ENCODE assay signal across 11 cellular contexts in genomic region chr6:42313941-42314570, GRCh38.
DNase-seq lines count a peak whose midpoint lies in the region; ATAC-seq and TF ChIP-seq lines count a peak whose summit lies in the region.
"Had no signal": no experiment of that assay in that cellular context is flagged by ENCODE, and none has a peak within 500 bp of the region (broad histone marks: within the 10 kb centered on the region; RNA-seq: fewer than 3 reads in every experiment).

No MANE protein-coding gene starts in this region.

- H3K27me3 ChIP-seq in heart left ventricle, result no peaks in the 10 kb centered on the region
- no peaks in the 10 kb centered on the region for H3K27me3 ChIP-seq in SJCRH30
- H3K27me3 ChIP-seq in upper lobe of right lung, result no peaks in the 10 kb centered on the region
- H3K27me3 ChIP-seq: BLaER1, pancreas had no signal

- peak overlapping the region in 1 of 6 donors; percentile 47 for H3K27ac Mint-ChIP-seq in immature natural killer cell

- ATAC-seq in heart left ventricle (no peak), upper lobe of right lung (no peak), GM18519 (IDR thresholded peaks at IDR 0.05; ENCODE audit: low FRiP score, unreplicated experiment) (no peak)
- ATAC-seq: pancreas had no signal

- no peak for TF ChIP-seq POLR2A in heart left ventricle (IDR thresholded peaks at IDR 0.05)

- DNase-seq in heart left ventricle (peak in 1 of 5 donors; percentile 39), cardiac septum (ENCODE audit: low spot score) (no peak), SJCRH30 (peak; percentile 70 to 81), hepatic stellate cell (ENCODE audit: low spot score) (peak; percentile 35), upper lobe of right lung (no peak), immature natural killer cell (no peak)
- no peak for DNase-seq in stimulated activated CD4-positive, alpha-beta T cell treated with anti-CD3 and anti-CD28 coated beads, Interleukin-12 subunit alpha, Interleukin-12 subunit beta, amount 100 ng/mL, for 4 hours
- DNase-seq: NCI-H446, pancreas had no signal

- H3K4me1 ChIP-seq in heart left ventricle (peaks cover 0 to 49% (median 4%) of the 10 kb centered on the region in 12 donors), SJCRH30 (peaks cover 27% of the 10 kb centered on the region), upper lobe of right lung (peaks cover 10% of the 10 kb centered on the region)
- H3K4me1 ChIP-seq: pancreas had no signal

- intact Hi-C loops in heart left ventricle (cut with DNase I), result loop anchor here in 1 of 10 donors (5.0 kb wide), 1 partner anchor 37 kb away; no protein-coding TSS in a partner anchor
- intact Hi-C loops in cardiac septum (cut with DNase I), result no loop called here
- intact Hi-C loops in upper lobe of right lung (cut with DNase I), result no loop called here

- H3K36me3 Mint-ChIP-seq in immature natural killer cell, result peaks cover 4 to 16% (median 4%) of the 10 kb centered on the region in 3 donors

- no peaks in the 10 kb centered on the region for H3K9me3 Mint-ChIP-seq in immature natural killer cell

- TF ChIP-seq CTCF in heart left ventricle (IDR thresholded peaks at IDR 0.05) (no peak), upper lobe of right lung (IDR thresholded peaks at IDR 0.05) (no peak)

- H3K36me3 ChIP-seq in heart left ventricle (no peaks in the 10 kb centered on the region), SJCRH30 (no peaks in the 10 kb centered on the region), upper lobe of right lung (no peaks in the 10 kb centered on the region)
- H3K36me3 ChIP-seq: pancreas had no signal

- H3K4me3 ChIP-seq in heart left ventricle (no peak overlapping the region), SJCRH30 (no peak overlapping the region), upper lobe of right lung (no peak overlapping the region)
- H3K4me3 ChIP-seq: BLaER1, pancreas had no signal

- 69 to 72% (median 70%) methylated on average over 9 of the region's 9 CpGs for WGBS in heart left ventricle, 4 donors

- peaks cover 21 to 67% of the 10 kb centered on the region in 2 donors for H3K4me1 Mint-ChIP-seq in immature natural killer cell

- no peak overlapping the region for H3K4me3 Mint-ChIP-seq in immature natural killer cell

- H3K27ac ChIP-seq in heart left ventricle (peak overlapping the region in 7 of 12 donors; percentile 14 to 53 (median 37)), SJCRH30 (no peak overlapping the region), upper lobe of right lung (peak overlapping the region; percentile 36)
- H3K27ac ChIP-seq: BLaER1, pancreas had no signal

- H3K9me3 ChIP-seq in heart left ventricle (no peaks in the 10 kb centered on the region), SJCRH30 (replicated peaks) (no peaks in the 10 kb centered on the region), upper lobe of right lung (no peaks in the 10 kb centered on the region)
- H3K9me3 ChIP-seq: BLaER1, pancreas had no signal

- H3K27me3 Mint-ChIP-seq in immature natural killer cell (ENCODE audit: low read depth in 3 of 3), result peaks cover 0 to 2% (median 0%) of the 10 kb centered on the region in 3 donors

Comparison
In these comparisons a context has a peak if more than half of its experiments do, and no peak if none do; other contexts are left out.
1. DNase-seq: peak in SJCRH30 (2 of 2) and hepatic stellate cell (single experiment); none in cardiac septum (single experiment), upper lobe of right lung (single experiment), immature natural killer cell (0 of 3) and stimulated activated CD4-positive, alpha-beta T cell treated with anti-CD3 and anti-CD28 coated beads, Interleukin-12 subunit alpha, Interleukin-12 subunit beta, amount 100 ng/mL, for 4 hours (single experiment).